ENCODE assay signal across 17 cellular contexts in genomic region chr12:132838464-132839080, GRCh38. TPM values are rescaled to one million over a fixed set of nuclear protein-coding genes. Genes with fewer than 3 reads are reported as not detected.
DNase-seq lines count a peak whose midpoint lies in the region; ATAC-seq and TF ChIP-seq lines count a peak whose summit lies in the region.
"Had no signal": no experiment of that assay in that cellular context is flagged by ENCODE, and none has a peak within 500 bp of the region (broad histone marks: within the 10 kb centered on the region; RNA-seq: fewer than 3 reads in every experiment).

No MANE protein-coding gene starts in this region.

- TF ChIP-seq POLR2A in breast epithelium (IDR thresholded peaks at IDR 0.05), result no peak

- H3K4me1 Mint-ChIP-seq in endothelial cell (ENCODE audit: unreplicated experiment), result peaks cover 5% of the 10 kb centered on the region
- peaks cover 22 to 37% (median 34%) of the 10 kb centered on the region in 7 donors for H3K4me1 Mint-ChIP-seq in naive thymus-derived CD4-positive, alpha-beta T cell
- H3K4me1 Mint-ChIP-seq: neural crest cell had no signal

- peak overlapping the region; percentile 12 for H3K4me3 Mint-ChIP-seq in endothelial cell (ENCODE audit: unreplicated experiment)
- peak overlapping the region in 1 of 10 donors; percentile 52 for H3K4me3 Mint-ChIP-seq in naive thymus-derived CD4-positive, alpha-beta T cell
- H3K4me3 Mint-ChIP-seq: activated naive CD4-positive, alpha-beta T cell treated with anti-CD3 and anti-CD28 coated beads for 36 hours; neural crest cell had no signal

- peak overlapping the region; percentile 45 for H3K27ac ChIP-seq in naive thymus-derived CD4-positive, alpha-beta T cell (ENCODE audit: low read depth, low read length)
- H3K27ac ChIP-seq in breast epithelium, result peak overlapping the region in 1 of 2 donors; percentile 63
- H3K27ac ChIP-seq: epithelial cell of prostate, hepatocyte, right lobe of liver, SK-N-MC had no signal

- H3K36me3 Mint-ChIP-seq in endothelial cell (ENCODE audit: low read depth, unreplicated experiment), result peaks cover 51% of the 10 kb centered on the region
- H3K36me3 Mint-ChIP-seq in naive thymus-derived CD4-positive, alpha-beta T cell, result peaks cover 9 to 44% (median 15%) of the 10 kb centered on the region in 5 donors

- H3K9me3 Mint-ChIP-seq in endothelial cell (ENCODE audit: unreplicated experiment), result no peaks in the 10 kb centered on the region
- H3K9me3 Mint-ChIP-seq in naive thymus-derived CD4-positive, alpha-beta T cell, result no peaks in the 10 kb centered on the region
- H3K9me3 Mint-ChIP-seq: activated naive CD4-positive, alpha-beta T cell treated with anti-CD3 and anti-CD28 coated beads for 36 hours; neural crest cell had no signal

- H3K27me3 ChIP-seq in naive thymus-derived CD4-positive, alpha-beta T cell (ENCODE audit: control insufficient read depth in 2 of 2, insufficient read depth in 2 of 2, low read length in 2 of 2), result no peaks in the 10 kb centered on the region
- H3K27me3 ChIP-seq in breast epithelium, result no peaks in the 10 kb centered on the region
- H3K27me3 ChIP-seq: hepatocyte, right lobe of liver had no signal

- CTCF ChIA-PET in naive thymus-derived CD4-positive, alpha-beta T cell (lab: Charles Lee), result interaction anchor here (0.6 kb wide), 1 partner anchor 18 kb away, joined by 3 read pairs; no protein-coding TSS in a partner anchor

- peaks cover 18% of the 10 kb centered on the region for H3K27me3 Mint-ChIP-seq in endothelial cell (ENCODE audit: unreplicated experiment)
- no peaks in the 10 kb centered on the region for H3K27me3 Mint-ChIP-seq in naive thymus-derived CD4-positive, alpha-beta T cell

- TF ChIP-seq CTCF in endothelial cell (IDR thresholded peaks at IDR 0.05; ENCODE audit: unreplicated experiment) (no peak), breast epithelium (IDR thresholded peaks at IDR 0.05) (no peak)

- POLR2A ChIA-PET in naive thymus-derived CD4-positive, alpha-beta T cell (lab: Charles Lee), result interaction anchor here (0.5 kb wide), 1 partner anchor 18 kb away, joined by 3 read pairs; no protein-coding TSS in a partner anchor

- ATAC-seq in Right ventricle myocardium inferior (peak; percentile 26), HG02870 (IDR thresholded peaks at IDR 0.05; ENCODE audit: unreplicated experiment) (no peak)
- no peak for ATAC-seq in naive thymus-derived CD4-positive, alpha-beta T cell

- H3K36me3 ChIP-seq in naive thymus-derived CD4-positive, alpha-beta T cell (ENCODE audit: control insufficient read depth in 2 of 3, insufficient read depth in 3 of 3, low read length in 3 of 3), result peaks cover 0 to 46% (median 4%) of the 10 kb centered on the region in 3 experiments
- H3K36me3 ChIP-seq in breast epithelium, result peaks cover 9% of the 10 kb centered on the region

- H3K4me3 ChIP-seq in naive thymus-derived CD4-positive, alpha-beta T cell (ENCODE audit: low read length), result no peak overlapping the region
- no peak overlapping the region for H3K4me3 ChIP-seq in breast epithelium
- H3K4me3 ChIP-seq: hepatocyte, right lobe of liver, SK-N-MC had no signal

- intact Hi-C loops in Right ventricle myocardium inferior (cut with DNase I) (no loop called here), cardiac septum (cut with DNase I) (no loop called here), breast epithelium (cut with DNase I; ENCODE audit: low total_unique reads) (no loop called here)
- intact Hi-C loops in naive thymus-derived CD4-positive, alpha-beta T cell (cut with micrococcal nuclease), result no loop called here

- H3K4me1 ChIP-seq in naive thymus-derived CD4-positive, alpha-beta T cell (ENCODE audit: control insufficient read depth in 2 of 2, insufficient read depth in 2 of 2, low read length in 2 of 2), result peaks cover 4 to 26% of the 10 kb centered on the region in 2 donors
- H3K4me1 ChIP-seq in breast epithelium, result no peaks in the 10 kb centered on the region
- H3K4me1 ChIP-seq: right lobe of liver had no signal

- DNase-seq in Right ventricle myocardium inferior (ENCODE audit: missing footprints) (no peak), cardiac septum (ENCODE audit: low spot score) (no peak), endothelial cell (ENCODE audit: low spot score) (no peak), kidney tubule cell (ENCODE audit: low spot score) (no peak), breast epithelium (ENCODE audit: low spot score in 2 of 2) (no peak), ecto neural progenitor cell (ENCODE audit: low spot score) (no peak)
- no peak for DNase-seq in naive thymus-derived CD4-positive, alpha-beta T cell
- DNase-seq: activated naive CD4-positive, alpha-beta T cell treated with anti-CD3 and anti-CD28 coated beads for 36 hours; DMS 273 treated with DMSO at 0.1 percent for 48 hours; NCI-H1048; right lobe of liver; stimulated activated CD4-positive, alpha-beta T cell treated with anti-CD3 and anti-CD28 coated beads, Interleukin-4, amount 100 ng/mL, for 24 hours had no signal

- peak overlapping the region; percentile 48 for H3K27ac Mint-ChIP-seq in endothelial cell (ENCODE audit: unreplicated experiment)
- peak overlapping the region in 7 of 9 donors; percentile 29 to 87 (median 48) for H3K27ac Mint-ChIP-seq in naive thymus-derived CD4-positive, alpha-beta T cell
- H3K27ac Mint-ChIP-seq: activated naive CD4-positive, alpha-beta T cell treated with anti-CD3 and anti-CD28 coated beads for 36 hours had no signal

- no peaks in the 10 kb centered on the region for H3K9me3 ChIP-seq in naive thymus-derived CD4-positive, alpha-beta T cell (ENCODE audit: control insufficient read depth in 2 of 3, low read length in 3 of 3)
- H3K9me3 ChIP-seq in breast epithelium, result no peaks in the 10 kb centered on the region
- H3K9me3 ChIP-seq: right lobe of liver had no signal

RNA-seq across cellular contexts. Expression of gene GOLGA3, which starts 9.9 kb away (rescaled TPM):
- total RNA-seq in Right ventricle myocardium inferior (26.5 TPM), cardiac septum (50.1 TPM), endothelial cell (ENCODE audit: unreplicated experiment) (44.3 TPM), breast epithelium (10 to 100 TPM; 51.7 to 76.7 (median 58.5) TPM)
- 10 to 100 TPM; 46.3 to 65.7 (median 63.6) TPM for total RNA-seq in naive thymus-derived CD4-positive, alpha-beta T cell
- polyA plus RNA-seq in naive thymus-derived CD4-positive, alpha-beta T cell, result 10 to 100 TPM; 11.7 to 16.6 TPM

RNA-seq across cellular contexts. Expression of gene CHFR, which starts 48.8 kb away (rescaled TPM):
- total RNA-seq in Right ventricle myocardium inferior (14.1 TPM), cardiac septum (22.5 TPM), endothelial cell (ENCODE audit: unreplicated experiment) (74.1 TPM), breast epithelium (10 to 100 TPM; 22.4 to 36.1 (median 26.5) TPM)
- 10 to 100 TPM; 66.7 to 97.8 (median 81.7) TPM for total RNA-seq in naive thymus-derived CD4-positive, alpha-beta T cell
- polyA plus RNA-seq in naive thymus-derived CD4-positive, alpha-beta T cell, result 10 to 100 TPM; 25.2 to 44.4 TPM
